In genomic region chr1:100352267-100353072, GRCh38 we compare ENCODE assay signal across 1 cellular context.
TF ChIP-seq lines count a peak whose summit lies in the region.

CDC14A (plus strand) TSS chr1:100352506; CDS start chr1:100352955, 449 bp downstream.

TF ChIP-seq in K562, 482 proteins besides CTCF, POLR2A, EP300 and RAD21 (continued from another document and continues in another):
- no peak for TF ChIP-seq LCOR (CRISPR knock-in tag; IDR thresholded peaks at IDR 0.05)
- no peak for TF ChIP-seq MECOM (CRISPR knock-in tag; IDR thresholded peaks at IDR 0.05)
- no peak for TF ChIP-seq BCOR (IDR thresholded peaks at IDR 0.05)
- TF ChIP-seq ATF3 (IDR thresholded peaks at IDR 0.05) = 0 out of 2 replicates have a peak, but pooled peaks have one; percentile 21
- no peak for TF ChIP-seq ATF3 (CRISPR knock-in tag; conservative IDR thresholded peaks at IDR 0.05)
- no peak for TF ChIP-seq KLF6 (CRISPR knock-in tag; IDR thresholded peaks at IDR 0.05; ENCODE audit: borderline replicate concordance)
- no peak for TF ChIP-seq CC2D1A (IDR thresholded peaks at IDR 0.05)
- no peak for TF ChIP-seq JUN (IDR thresholded peaks at IDR 0.05; ENCODE audit: borderline replicate concordance, low read depth, low read length)
- no peak for TF ChIP-seq JUN (CRISPR knock-in tag; IDR thresholded peaks at IDR 0.05; ENCODE audit: borderline replicate concordance)
- no peak for TF ChIP-seq MAFG (tag; conservative IDR thresholded peaks at IDR 0.05)
- peak; percentile 73 for TF ChIP-seq RBFOX2 (IDR thresholded peaks at IDR 0.05; ENCODE audit: low read depth, low read length)
- TF ChIP-seq TGIF2 (CRISPR knock-in tag; IDR thresholded peaks at IDR 0.05) = peak; percentile 89; the same call in 1 of the 2 replicates
- no peak for TF ChIP-seq SRSF3 (IDR thresholded peaks at IDR 0.05; ENCODE audit: insufficient read depth, low read length)
- no peak for TF ChIP-seq ZNF77 (CRISPR knock-in tag; IDR thresholded peaks at IDR 0.05)
- 0 out of 4 replicates have a peak, but pooled peaks of 1 of the 2 experiments have one; percentile 6 for TF ChIP-seq ZMIZ1 (IDR thresholded peaks at IDR 0.05; ENCODE audit: low read depth in 2 of 2, low read length in 2 of 2)
- no peak for TF ChIP-seq RFX7 (CRISPR knock-in tag; IDR thresholded peaks at IDR 0.05)
- TF ChIP-seq GMEB1 (CRISPR knock-in tag; IDR thresholded peaks at IDR 0.05) = no peak
- TF ChIP-seq POLR2AphosphoS5 (IDR thresholded peaks at IDR 0.05; ENCODE audit: control insufficient read depth, insufficient read depth, low read depth, low read length) = peak; percentile 52; the same call in 1 of the 2 replicates
- peak; percentile 95 for TF ChIP-seq ZFP91 (CRISPR knock-in tag; IDR thresholded peaks at IDR 0.05)
- TF ChIP-seq TAF7 (tag; IDR thresholded peaks at IDR 0.05) = no peak
- no peak for TF ChIP-seq TRIM28 (IDR thresholded peaks at IDR 0.05)
- no peak for TF ChIP-seq KHSRP (IDR thresholded peaks at IDR 0.05)
- TF ChIP-seq TFAP4 (CRISPR knock-in tag; IDR thresholded peaks at IDR 0.05; ENCODE audit: borderline replicate concordance) = peak; percentile 83
- TF ChIP-seq ZNF175 (CRISPR knock-in tag; IDR thresholded peaks at IDR 0.05; ENCODE audit: low read depth) = no peak
- TF ChIP-seq TEAD2 (tag; IDR thresholded peaks at IDR 0.05) = no peak
- no peak for TF ChIP-seq ARID1B (IDR thresholded peaks at IDR 0.05)
- no peak for TF ChIP-seq LARP7 (IDR thresholded peaks at IDR 0.05)
- TF ChIP-seq RNF2 (IDR thresholded peaks at IDR 0.05) = no peak
- TF ChIP-seq ZSCAN29 (IDR thresholded peaks at IDR 0.05) = peak; percentile 54; the same call in 1 of the 2 replicates
- no peak for TF ChIP-seq SNAPC5 (CRISPR knock-in tag; IDR thresholded peaks at IDR 0.05)
- TF ChIP-seq PHB2 (IDR thresholded peaks at IDR 0.05; ENCODE audit: low read depth) = no peak
- TF ChIP-seq MAFF (IDR thresholded peaks at IDR 0.05; ENCODE audit: low read length) = no peak
- TF ChIP-seq TRIM25 (IDR thresholded peaks at IDR 0.05; ENCODE audit: borderline replicate concordance) = no peak
- TF ChIP-seq TEAD4 (IDR thresholded peaks at IDR 0.05; ENCODE audit: low read length) = no peak
- no peak for TF ChIP-seq TEAD4 (CRISPR knock-in tag; IDR thresholded peaks at IDR 0.05; ENCODE audit: borderline replicate concordance)
- peak in 1 of 2 experiments; percentile 38; a peak in 1 of 4 replicates for TF ChIP-seq UBTF (IDR thresholded peaks at IDR 0.05; ENCODE audit: borderline replicate concordance in 1 of 2, low read depth in 2 of 2, low read length in 2 of 2)
- TF ChIP-seq STAG1 (CRISPR knock-in tag; IDR thresholded peaks at IDR 0.05; ENCODE audit: borderline replicate concordance) = no peak
- TF ChIP-seq DIDO1 (tag; IDR thresholded peaks at IDR 0.05; ENCODE audit: low read depth) = no peak
- no peak for TF ChIP-seq ZNF407 (IDR thresholded peaks at IDR 0.05; ENCODE audit: low read depth)
- no peak for TF ChIP-seq NR2F6 (CRISPR knock-in tag; IDR thresholded peaks at IDR 0.05)
- no peak for TF ChIP-seq TAL1 (IDR thresholded peaks at IDR 0.05)
- no peak for TF ChIP-seq TCF15 (CRISPR knock-in tag; IDR thresholded peaks at IDR 0.05)
- TF ChIP-seq SAFB2 (IDR thresholded peaks at IDR 0.05; ENCODE audit: borderline replicate concordance, low read depth, low read length, severe bottlenecking) = no peak
- TF ChIP-seq HLTF (IDR thresholded peaks at IDR 0.05) = no peak
